Comparison of ENCODE assay signal across 1 cellular context in the genomic region with DNA sequence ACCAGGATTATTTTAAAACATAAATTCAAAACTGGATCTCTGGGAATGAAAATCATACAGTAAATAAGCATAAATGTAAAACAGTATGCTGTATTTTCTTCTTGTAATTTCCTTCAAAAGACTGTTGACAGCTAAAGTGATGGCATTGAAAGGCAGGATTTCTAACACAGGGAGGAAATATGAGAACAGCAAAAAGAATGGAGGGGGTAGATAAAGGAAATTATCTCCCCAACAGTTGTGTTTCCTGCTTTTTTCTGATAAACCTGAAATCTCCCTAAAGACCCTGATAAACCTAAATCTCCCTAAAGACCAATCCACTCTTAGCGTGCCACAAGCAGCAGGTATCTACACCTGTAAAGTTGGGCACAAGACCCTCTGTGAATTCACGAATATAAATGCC.
TF ChIP-seq lines count a peak whose summit lies in the region.

No MANE protein-coding gene starts in this region.

TF ChIP-seq in K562, 482 proteins besides CTCF, POLR2A, EP300 and RAD21 (continued from another document and continues in another):
- TF ChIP-seq SIRT6 (IDR thresholded peaks at IDR 0.05; ENCODE audit: low read depth, low read length) (no peak), ZNF764 (CRISPR knock-in tag; IDR thresholded peaks at IDR 0.05; ENCODE audit: low read depth) (no peak), RAD51 (IDR thresholded peaks at IDR 0.05; ENCODE audit: borderline replicate concordance, low read depth) (no peak), POLR2G (IDR thresholded peaks at IDR 0.05; ENCODE audit: low read depth, low read length) (no peak), HEY1 (CRISPR knock-in tag; IDR thresholded peaks at IDR 0.05; ENCODE audit: borderline replicate concordance) (no peak), ZNF75A (CRISPR knock-in tag; IDR thresholded peaks at IDR 0.05) (no peak), TAF1 (IDR thresholded peaks at IDR 0.05; ENCODE audit: control insufficient read depth, extremely low read depth, insufficient read depth, low read length, severe bottlenecking) (no peak), POLR2AphosphoS5 (IDR thresholded peaks at IDR 0.05; ENCODE audit: control insufficient read depth, insufficient read depth, low read depth, low read length) (peak; percentile 45; the same call in 1 of the 2 replicates), ZNF644 (tag; IDR thresholded peaks at IDR 0.05; ENCODE audit: low read depth) (peak; percentile 53; the same call in 1 of the 2 replicates), PHF20 (IDR thresholded peaks at IDR 0.05; ENCODE audit: partially characterized antibody) (no peak), RCOR1 (IDR thresholded peaks at IDR 0.05; ENCODE audit: borderline replicate concordance in 1 of 2, low read depth in 2 of 2, low read length in 2 of 2) (peak in 1 of 2 experiments; percentile 90; a peak in 1 of 4 replicates), EHMT2 (IDR thresholded peaks at IDR 0.05) (no peak), HDAC1 (IDR thresholded peaks at IDR 0.05) (peak in 1 of 2 experiments; percentile 48; a peak in 1 of 4 replicates), CCNT2 (IDR thresholded peaks at IDR 0.05; ENCODE audit: borderline replicate concordance, extremely low read depth, insufficient read length, low read depth, low read length) (peak; percentile 86), NFIC (IDR thresholded peaks at IDR 0.05) (peak; percentile 63), ZEB2 (IDR thresholded peaks at IDR 0.05) (peak; percentile 55; the same call in 1 of the 2 replicates), SMARCA4 (IDR thresholded peaks at IDR 0.05) (peak; percentile 85), NR1H2 (CRISPR knock-in tag; IDR thresholded peaks at IDR 0.05) (no peak), POLR2B (IDR thresholded peaks at IDR 0.05; ENCODE audit: low read depth, partially characterized antibody) (no peak), NCOR1 (IDR thresholded peaks at IDR 0.05) (peak; percentile 78), TCF7 (IDR thresholded peaks at IDR 0.05; ENCODE audit: borderline replicate concordance) (no peak), CBFA2T2 (conservative IDR thresholded peaks at IDR 0.05) (peak; percentile 87), ZNF431 (CRISPR knock-in tag; IDR thresholded peaks at IDR 0.05) (no peak), ZBTB1 (CRISPR knock-in tag; IDR thresholded peaks at IDR 0.05; ENCODE audit: borderline replicate concordance, low read depth) (no peak), GTF2F1 (IDR thresholded peaks at IDR 0.05; ENCODE audit: low read depth, low read length) (no peak), TAL1 (IDR thresholded peaks at IDR 0.05) (peak; percentile 85), SREBF2 (CRISPR knock-in tag; IDR thresholded peaks at IDR 0.05) (no peak), SMARCE1 (IDR thresholded peaks at IDR 0.05) (peak; percentile 73; the same call in 1 of the 2 replicates), NFE2L1 (tag; IDR thresholded peaks at IDR 0.05; ENCODE audit: borderline replicate concordance, low read depth) (no peak)
- TF ChIP-seq, protein P1, sequence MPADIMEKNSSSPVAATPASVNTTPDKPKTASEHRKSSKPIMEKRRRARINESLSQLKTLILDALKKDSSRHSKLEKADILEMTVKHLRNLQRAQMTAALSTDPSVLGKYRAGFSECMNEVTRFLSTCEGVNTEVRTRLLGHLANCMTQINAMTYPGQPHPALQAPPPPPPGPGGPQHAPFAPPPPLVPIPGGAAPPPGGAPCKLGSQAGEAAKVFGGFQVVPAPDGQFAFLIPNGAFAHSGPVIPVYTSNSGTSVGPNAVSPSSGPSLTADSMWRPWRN (IDR thresholded peaks at IDR 0.05; ENCODE audit: low read depth): no peak
- TF ChIP-seq, protein P2, sequence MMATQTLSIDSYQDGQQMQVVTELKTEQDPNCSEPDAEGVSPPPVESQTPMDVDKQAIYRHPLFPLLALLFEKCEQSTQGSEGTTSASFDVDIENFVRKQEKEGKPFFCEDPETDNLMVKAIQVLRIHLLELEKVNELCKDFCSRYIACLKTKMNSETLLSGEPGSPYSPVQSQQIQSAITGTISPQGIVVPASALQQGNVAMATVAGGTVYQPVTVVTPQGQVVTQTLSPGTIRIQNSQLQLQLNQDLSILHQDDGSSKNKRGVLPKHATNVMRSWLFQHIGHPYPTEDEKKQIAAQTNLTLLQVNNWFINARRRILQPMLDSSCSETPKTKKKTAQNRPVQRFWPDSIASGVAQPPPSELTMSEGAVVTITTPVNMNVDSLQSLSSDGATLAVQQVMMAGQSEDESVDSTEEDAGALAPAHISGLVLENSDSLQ (IDR thresholded peaks at IDR 0.05): peak; percentile 55
- TF ChIP-seq, protein P3, sequence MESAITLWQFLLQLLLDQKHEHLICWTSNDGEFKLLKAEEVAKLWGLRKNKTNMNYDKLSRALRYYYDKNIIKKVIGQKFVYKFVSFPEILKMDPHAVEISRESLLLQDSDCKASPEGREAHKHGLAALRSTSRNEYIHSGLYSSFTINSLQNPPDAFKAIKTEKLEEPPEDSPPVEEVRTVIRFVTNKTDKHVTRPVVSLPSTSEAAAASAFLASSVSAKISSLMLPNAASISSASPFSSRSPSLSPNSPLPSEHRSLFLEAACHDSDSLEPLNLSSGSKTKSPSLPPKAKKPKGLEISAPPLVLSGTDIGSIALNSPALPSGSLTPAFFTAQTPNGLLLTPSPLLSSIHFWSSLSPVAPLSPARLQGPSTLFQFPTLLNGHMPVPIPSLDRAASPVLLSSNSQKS (CRISPR knock-in tag; IDR thresholded peaks at IDR 0.05): no peak
- TF ChIP-seq, protein P4, sequence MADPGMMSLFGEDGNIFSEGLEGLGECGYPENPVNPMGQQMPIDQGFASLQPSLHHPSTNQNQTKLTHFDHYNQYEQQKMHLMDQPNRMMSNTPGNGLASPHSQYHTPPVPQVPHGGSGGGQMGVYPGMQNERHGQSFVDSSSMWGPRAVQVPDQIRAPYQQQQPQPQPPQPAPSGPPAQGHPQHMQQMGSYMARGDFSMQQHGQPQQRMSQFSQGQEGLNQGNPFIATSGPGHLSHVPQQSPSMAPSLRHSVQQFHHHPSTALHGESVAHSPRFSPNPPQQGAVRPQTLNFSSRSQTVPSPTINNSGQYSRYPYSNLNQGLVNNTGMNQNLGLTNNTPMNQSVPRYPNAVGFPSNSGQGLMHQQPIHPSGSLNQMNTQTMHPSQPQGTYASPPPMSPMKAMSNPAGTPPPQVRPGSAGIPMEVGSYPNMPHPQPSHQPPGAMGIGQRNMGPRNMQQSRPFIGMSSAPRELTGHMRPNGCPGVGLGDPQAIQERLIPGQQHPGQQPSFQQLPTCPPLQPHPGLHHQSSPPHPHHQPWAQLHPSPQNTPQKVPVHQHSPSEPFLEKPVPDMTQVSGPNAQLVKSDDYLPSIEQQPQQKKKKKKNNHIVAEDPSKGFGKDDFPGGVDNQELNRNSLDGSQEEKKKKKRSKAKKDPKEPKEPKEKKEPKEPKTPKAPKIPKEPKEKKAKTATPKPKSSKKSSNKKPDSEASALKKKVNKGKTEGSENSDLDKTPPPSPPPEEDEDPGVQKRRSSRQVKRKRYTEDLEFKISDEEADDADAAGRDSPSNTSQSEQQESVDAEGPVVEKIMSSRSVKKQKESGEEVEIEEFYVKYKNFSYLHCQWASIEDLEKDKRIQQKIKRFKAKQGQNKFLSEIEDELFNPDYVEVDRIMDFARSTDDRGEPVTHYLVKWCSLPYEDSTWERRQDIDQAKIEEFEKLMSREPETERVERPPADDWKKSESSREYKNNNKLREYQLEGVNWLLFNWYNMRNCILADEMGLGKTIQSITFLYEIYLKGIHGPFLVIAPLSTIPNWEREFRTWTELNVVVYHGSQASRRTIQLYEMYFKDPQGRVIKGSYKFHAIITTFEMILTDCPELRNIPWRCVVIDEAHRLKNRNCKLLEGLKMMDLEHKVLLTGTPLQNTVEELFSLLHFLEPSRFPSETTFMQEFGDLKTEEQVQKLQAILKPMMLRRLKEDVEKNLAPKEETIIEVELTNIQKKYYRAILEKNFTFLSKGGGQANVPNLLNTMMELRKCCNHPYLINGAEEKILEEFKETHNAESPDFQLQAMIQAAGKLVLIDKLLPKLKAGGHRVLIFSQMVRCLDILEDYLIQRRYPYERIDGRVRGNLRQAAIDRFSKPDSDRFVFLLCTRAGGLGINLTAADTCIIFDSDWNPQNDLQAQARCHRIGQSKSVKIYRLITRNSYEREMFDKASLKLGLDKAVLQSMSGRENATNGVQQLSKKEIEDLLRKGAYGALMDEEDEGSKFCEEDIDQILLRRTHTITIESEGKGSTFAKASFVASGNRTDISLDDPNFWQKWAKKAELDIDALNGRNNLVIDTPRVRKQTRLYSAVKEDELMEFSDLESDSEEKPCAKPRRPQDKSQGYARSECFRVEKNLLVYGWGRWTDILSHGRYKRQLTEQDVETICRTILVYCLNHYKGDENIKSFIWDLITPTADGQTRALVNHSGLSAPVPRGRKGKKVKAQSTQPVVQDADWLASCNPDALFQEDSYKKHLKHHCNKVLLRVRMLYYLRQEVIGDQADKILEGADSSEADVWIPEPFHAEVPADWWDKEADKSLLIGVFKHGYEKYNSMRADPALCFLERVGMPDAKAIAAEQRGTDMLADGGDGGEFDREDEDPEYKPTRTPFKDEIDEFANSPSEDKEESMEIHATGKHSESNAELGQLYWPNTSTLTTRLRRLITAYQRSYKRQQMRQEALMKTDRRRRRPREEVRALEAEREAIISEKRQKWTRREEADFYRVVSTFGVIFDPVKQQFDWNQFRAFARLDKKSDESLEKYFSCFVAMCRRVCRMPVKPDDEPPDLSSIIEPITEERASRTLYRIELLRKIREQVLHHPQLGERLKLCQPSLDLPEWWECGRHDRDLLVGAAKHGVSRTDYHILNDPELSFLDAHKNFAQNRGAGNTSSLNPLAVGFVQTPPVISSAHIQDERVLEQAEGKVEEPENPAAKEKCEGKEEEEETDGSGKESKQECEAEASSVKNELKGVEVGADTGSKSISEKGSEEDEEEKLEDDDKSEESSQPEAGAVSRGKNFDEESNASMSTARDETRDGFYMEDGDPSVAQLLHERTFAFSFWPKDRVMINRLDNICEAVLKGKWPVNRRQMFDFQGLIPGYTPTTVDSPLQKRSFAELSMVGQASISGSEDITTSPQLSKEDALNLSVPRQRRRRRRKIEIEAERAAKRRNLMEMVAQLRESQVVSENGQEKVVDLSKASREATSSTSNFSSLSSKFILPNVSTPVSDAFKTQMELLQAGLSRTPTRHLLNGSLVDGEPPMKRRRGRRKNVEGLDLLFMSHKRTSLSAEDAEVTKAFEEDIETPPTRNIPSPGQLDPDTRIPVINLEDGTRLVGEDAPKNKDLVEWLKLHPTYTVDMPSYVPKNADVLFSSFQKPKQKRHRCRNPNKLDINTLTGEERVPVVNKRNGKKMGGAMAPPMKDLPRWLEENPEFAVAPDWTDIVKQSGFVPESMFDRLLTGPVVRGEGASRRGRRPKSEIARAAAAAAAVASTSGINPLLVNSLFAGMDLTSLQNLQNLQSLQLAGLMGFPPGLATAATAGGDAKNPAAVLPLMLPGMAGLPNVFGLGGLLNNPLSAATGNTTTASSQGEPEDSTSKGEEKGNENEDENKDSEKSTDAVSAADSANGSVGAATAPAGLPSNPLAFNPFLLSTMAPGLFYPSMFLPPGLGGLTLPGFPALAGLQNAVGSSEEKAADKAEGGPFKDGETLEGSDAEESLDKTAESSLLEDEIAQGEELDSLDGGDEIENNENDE (IDR thresholded peaks at IDR 0.05; ENCODE audit: low read depth, low read length): no peak
- TF ChIP-seq, protein P5, sequence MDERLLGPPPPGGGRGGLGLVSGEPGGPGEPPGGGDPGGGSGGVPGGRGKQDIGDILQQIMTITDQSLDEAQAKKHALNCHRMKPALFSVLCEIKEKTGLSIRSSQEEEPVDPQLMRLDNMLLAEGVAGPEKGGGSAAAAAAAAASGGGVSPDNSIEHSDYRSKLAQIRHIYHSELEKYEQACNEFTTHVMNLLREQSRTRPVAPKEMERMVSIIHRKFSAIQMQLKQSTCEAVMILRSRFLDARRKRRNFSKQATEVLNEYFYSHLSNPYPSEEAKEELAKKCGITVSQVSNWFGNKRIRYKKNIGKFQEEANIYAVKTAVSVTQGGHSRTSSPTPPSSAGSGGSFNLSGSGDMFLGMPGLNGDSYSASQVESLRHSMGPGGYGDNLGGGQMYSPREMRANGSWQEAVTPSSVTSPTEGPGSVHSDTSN (CRISPR knock-in tag; IDR thresholded peaks at IDR 0.05; ENCODE audit: low read depth): no peak
- TF ChIP-seq, protein P5 (tag; conservative IDR thresholded peaks at IDR 0.05; ENCODE audit: low read depth): peak; percentile 67
- TF ChIP-seq, protein P6, sequence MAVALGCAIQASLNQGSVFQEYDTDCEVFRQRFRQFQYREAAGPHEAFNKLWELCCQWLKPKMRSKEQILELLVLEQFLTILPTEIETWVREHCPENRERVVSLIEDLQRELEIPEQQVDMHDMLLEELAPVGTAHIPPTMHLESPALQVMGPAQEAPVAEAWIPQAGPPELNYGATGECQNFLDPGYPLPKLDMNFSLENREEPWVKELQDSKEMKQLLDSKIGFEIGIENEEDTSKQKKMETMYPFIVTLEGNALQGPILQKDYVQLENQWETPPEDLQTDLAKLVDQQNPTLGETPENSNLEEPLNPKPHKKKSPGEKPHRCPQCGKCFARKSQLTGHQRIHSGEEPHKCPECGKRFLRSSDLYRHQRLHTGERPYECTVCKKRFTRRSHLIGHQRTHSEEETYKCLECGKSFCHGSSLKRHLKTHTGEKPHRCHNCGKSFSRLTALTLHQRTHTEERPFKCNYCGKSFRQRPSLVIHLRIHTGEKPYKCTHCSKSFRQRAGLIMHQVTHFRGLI (CRISPR knock-in tag; IDR thresholded peaks at IDR 0.05): no peak
- TF ChIP-seq, protein P7, sequence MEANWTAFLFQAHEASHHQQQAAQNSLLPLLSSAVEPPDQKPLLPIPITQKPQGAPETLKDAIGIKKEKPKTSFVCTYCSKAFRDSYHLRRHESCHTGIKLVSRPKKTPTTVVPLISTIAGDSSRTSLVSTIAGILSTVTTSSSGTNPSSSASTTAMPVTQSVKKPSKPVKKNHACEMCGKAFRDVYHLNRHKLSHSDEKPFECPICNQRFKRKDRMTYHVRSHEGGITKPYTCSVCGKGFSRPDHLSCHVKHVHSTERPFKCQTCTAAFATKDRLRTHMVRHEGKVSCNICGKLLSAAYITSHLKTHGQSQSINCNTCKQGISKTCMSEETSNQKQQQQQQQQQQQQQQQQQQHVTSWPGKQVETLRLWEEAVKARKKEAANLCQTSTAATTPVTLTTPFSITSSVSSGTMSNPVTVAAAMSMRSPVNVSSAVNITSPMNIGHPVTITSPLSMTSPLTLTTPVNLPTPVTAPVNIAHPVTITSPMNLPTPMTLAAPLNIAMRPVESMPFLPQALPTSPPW (CRISPR knock-in tag; IDR thresholded peaks at IDR 0.05): peak; percentile 37; the same call in 1 of the 2 replicates
- TF ChIP-seq, protein P8, sequence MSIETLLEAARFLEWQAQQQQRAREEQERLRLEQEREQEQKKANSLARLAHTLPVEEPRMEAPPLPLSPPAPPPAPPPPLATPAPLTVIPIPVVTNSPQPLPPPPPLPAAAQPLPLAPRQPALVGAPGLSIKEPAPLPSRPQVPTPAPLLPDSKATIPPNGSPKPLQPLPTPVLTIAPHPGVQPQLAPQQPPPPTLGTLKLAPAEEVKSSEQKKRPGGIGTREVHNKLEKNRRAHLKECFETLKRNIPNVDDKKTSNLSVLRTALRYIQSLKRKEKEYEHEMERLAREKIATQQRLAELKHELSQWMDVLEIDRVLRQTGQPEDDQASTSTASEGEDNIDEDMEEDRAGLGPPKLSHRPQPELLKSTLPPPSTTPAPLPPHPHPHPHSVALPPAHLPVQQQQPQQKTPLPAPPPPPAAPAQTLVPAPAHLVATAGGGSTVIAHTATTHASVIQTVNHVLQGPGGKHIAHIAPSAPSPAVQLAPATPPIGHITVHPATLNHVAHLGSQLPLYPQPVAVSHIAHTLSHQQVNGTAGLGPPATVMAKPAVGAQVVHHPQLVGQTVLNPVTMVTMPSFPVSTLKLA (conservative IDR thresholded peaks at IDR 0.05): no peak
